In genomic region chr21:38712076-38712475, GRCh38 we compare ENCODE assay signal across 9 cellular contexts.
DNase-seq lines count a peak whose midpoint lies in the region; ATAC-seq and TF ChIP-seq lines count a peak whose summit lies in the region.
"Had no signal": no experiment of that assay in that cellular context is flagged by ENCODE, and none has a peak within 500 bp of the region (broad histone marks: within the 10 kb centered on the region; RNA-seq: fewer than 3 reads in every experiment).

No MANE protein-coding gene starts in this region.

- no peaks in the 10 kb centered on the region for H3K36me3 ChIP-seq in kidney epithelial cell (ENCODE audit: control insufficient read depth, insufficient read depth, low read length)

- DNase-seq in GM10266 (ENCODE audit: extremely low spot score) = no peak
- peak; percentile 96 for DNase-seq in NCI-H1092 treated with DMSO at 0.1 percent for 48 hours (lab: John Stamatoyannopoulos, UW)
- DNase-seq in kidney epithelial cell (ENCODE audit: low read depth) = peak; percentile 12
- no peak for DNase-seq in stimulated activated naive CD8-positive, alpha-beta T cell treated with anti-CD3 and anti-CD28 coated beads, Interleukin-15, Interleukin-2, amounts not matched to agents 100 U/mL and 50 U/mL, for 24 hours
- DNase-seq: activated B cell treated with CpG ODN at 0.5 μM for 24 hours had no signal

- H3K4me3 ChIP-seq in kidney epithelial cell (ENCODE audit: low read depth, low read length) = no peak overlapping the region

- no peak overlapping the region for H3K27ac ChIP-seq in VCaP
- H3K27ac ChIP-seq: parathyroid adenoma had no signal

- H3K27me3 ChIP-seq in kidney epithelial cell (ENCODE audit: control insufficient read depth, insufficient read depth, low read length) = no peaks in the 10 kb centered on the region

- no peak for ATAC-seq in stimulated activated naive CD8-positive, alpha-beta T cell treated with anti-CD3 and anti-CD28 coated beads, Interleukin-15, Interleukin-2, amounts not matched to agents 100 U/mL and 50 U/mL, for 24 hours
- ATAC-seq in GM21390 (IDR thresholded peaks at IDR 0.05; ENCODE audit: unreplicated experiment) = no peak
- no peak for ATAC-seq in GM21619 (IDR thresholded peaks at IDR 0.05; ENCODE audit: unreplicated experiment)

- peak; percentile 16 for TF ChIP-seq CTCF in GM10266 (IDR thresholded peaks at IDR 0.05; ENCODE audit: control insufficient read depth, insufficient read depth, low read depth, missing control alignments)
- TF ChIP-seq CTCF in VCaP (conservative IDR thresholded peaks at IDR 0.05) = peak; percentile 95
- peak; percentile 63 for TF ChIP-seq CTCF in kidney epithelial cell (IDR thresholded peaks at IDR 0.05; ENCODE audit: insufficient read depth, low read length, poor library complexity, severe bottlenecking)

Comparison
In these comparisons a context has a peak if more than half of its experiments do, and no peak if none do; other contexts are left out.
1. DNase-seq: peak in NCI-H1092 treated with DMSO at 0.1 percent for 48 hours (single experiment) and kidney epithelial cell (single experiment); none in GM10266 (single experiment) and stimulated activated naive CD8-positive, alpha-beta T cell treated with anti-CD3 and anti-CD28 coated beads, Interleukin-15, Interleukin-2, amounts not matched to agents 100 U/mL and 50 U/mL, for 24 hours (single experiment).
2. CTCF ChIP-seq: peak in every context shown above with its lines; median percentile 95 in VCaP; 63 in kidney epithelial cell; 16 in GM10266.